ENCODE assay signal across 2 cellular contexts in genomic region chr9:121217609-121218292, GRCh38.
TF ChIP-seq lines count a peak whose summit lies in the region.

No MANE protein-coding gene starts in this region.

TF ChIP-seq in GM12878, 131 proteins besides CTCF, POLR2A, EP300 and RAD21 (continues in another document):
- TF ChIP-seq RUNX3 (IDR thresholded peaks at IDR 0.05; ENCODE audit: low read length) = peak; percentile 58; the same call in 1 of the 2 replicates
- TF ChIP-seq ATF2 (IDR thresholded peaks at IDR 0.05; ENCODE audit: low read length) = peak; percentile 86
- no peak for TF ChIP-seq ZNF24 (IDR thresholded peaks at IDR 0.05)
- no peak for TF ChIP-seq MXI1 (IDR thresholded peaks at IDR 0.05; ENCODE audit: low read depth, low read length)
- TF ChIP-seq BHLHE40 (IDR thresholded peaks at IDR 0.05; ENCODE audit: borderline replicate concordance in 1 of 2, low read depth in 2 of 2, low read length in 1 of 2) = peak in 1 of 2 experiments; percentile 25; a peak in 1 of 4 replicates
- 0 out of 2 replicates have a peak, but pooled peaks have one; percentile 42 for TF ChIP-seq FOXM1 (IDR thresholded peaks at IDR 0.05; ENCODE audit: low read depth, low read length)
- TF ChIP-seq PBX3 (IDR thresholded peaks at IDR 0.05; ENCODE audit: insufficient replicate concordance, low read depth, low read length) = no peak
- no peak for TF ChIP-seq SUZ12 (IDR thresholded peaks at IDR 0.05; ENCODE audit: unreplicated experiment)
- TF ChIP-seq SP1 (IDR thresholded peaks at IDR 0.05; ENCODE audit: low read depth, low read length) = no peak
- TF ChIP-seq ATF7 (IDR thresholded peaks at IDR 0.05; ENCODE audit: low read depth) = no peak
- peak; percentile 58; the same call in 1 of the 2 replicates for TF ChIP-seq DPF2 (IDR thresholded peaks at IDR 0.05)
- TF ChIP-seq TCF7 (IDR thresholded peaks at IDR 0.05; ENCODE audit: borderline replicate concordance) = peak; percentile 91
- no peak for TF ChIP-seq IKZF1 (conservative IDR thresholded peaks at IDR 0.05)
- TF ChIP-seq BCL11A (IDR thresholded peaks at IDR 0.05; ENCODE audit: low read depth, low read length) = peak; percentile 63; the same call in 1 of the 2 replicates
- TF ChIP-seq JUNB (IDR thresholded peaks at IDR 0.05) = peak; percentile 98
- peak; percentile 66; the same call in 1 of the 2 replicates for TF ChIP-seq JUND (IDR thresholded peaks at IDR 0.05; ENCODE audit: low read depth, low read length)
- TF ChIP-seq SKIL (IDR thresholded peaks at IDR 0.05; ENCODE audit: low read depth, poor library complexity, severe bottlenecking) = peak; percentile 45
- no peak for TF ChIP-seq SPI1 (IDR thresholded peaks at IDR 0.05; ENCODE audit: borderline replicate concordance, insufficient read depth, low read depth, low read length)
- no peak for TF ChIP-seq NBN (IDR thresholded peaks at IDR 0.05)
- TF ChIP-seq CREM (IDR thresholded peaks at IDR 0.05; ENCODE audit: low read depth) = peak; percentile 66
- TF ChIP-seq CREB1 (IDR thresholded peaks at IDR 0.05; ENCODE audit: low read depth) = no peak
- no peak for TF ChIP-seq ZNF384 (IDR thresholded peaks at IDR 0.05; ENCODE audit: borderline replicate concordance, low read depth, low read length)
- TF ChIP-seq NRF1 (conservative IDR thresholded peaks at IDR 0.05; ENCODE audit: low read depth, low read length) = no peak
- peak; percentile 87 for TF ChIP-seq IRF4 (IDR thresholded peaks at IDR 0.05; ENCODE audit: low read depth, low read length)
- no peak for TF ChIP-seq TARDBP (IDR thresholded peaks at IDR 0.05; ENCODE audit: borderline replicate concordance)
- TF ChIP-seq ZNF592 (IDR thresholded peaks at IDR 0.05) = no peak

TF ChIP-seq in HepG2, 621 proteins besides CTCF, POLR2A, EP300 and RAD21:
- TF ChIP-seq ZNF597 (CRISPR knock-in tag; IDR thresholded peaks at IDR 0.05) (no peak), ZNF224 (CRISPR knock-in tag; IDR thresholded peaks at IDR 0.05) (no peak), ZNF550 (CRISPR knock-in tag; IDR thresholded peaks at IDR 0.05; ENCODE audit: borderline replicate concordance) (no peak), BHLHE40 (IDR thresholded peaks at IDR 0.05; ENCODE audit: low read length) (no peak), ZNF547 (CRISPR knock-in tag; IDR thresholded peaks at IDR 0.05) (no peak), ZNF251 (CRISPR knock-in tag; IDR thresholded peaks at IDR 0.05) (no peak)
